In genomic region chr19:55305491-55305890, GRCh38 we compare ENCODE assay signal across 1 cellular context.
TF ChIP-seq lines count a peak whose summit lies in the region.

No MANE protein-coding gene starts in this region.

TF ChIP-seq in HepG2, 621 proteins besides CTCF, POLR2A, EP300 and RAD21:
- TF ChIP-seq ZNF740 (CRISPR knock-in tag; IDR thresholded peaks at IDR 0.05), result no peak
- TF ChIP-seq SALL1 (CRISPR knock-in tag; IDR thresholded peaks at IDR 0.05), result peak; percentile 17; the same call in 1 of the 2 replicates
- TF ChIP-seq NR2F2 (IDR thresholded peaks at IDR 0.05; ENCODE audit: borderline replicate concordance, low read depth), result no peak
- TF ChIP-seq ZNF207 (IDR thresholded peaks at IDR 0.05; ENCODE audit: borderline replicate concordance), result no peak
- TF ChIP-seq ZNF263 (CRISPR knock-in tag; IDR thresholded peaks at IDR 0.05), result no peak
- no peak for TF ChIP-seq ZNF577 (CRISPR knock-in tag; IDR thresholded peaks at IDR 0.05; ENCODE audit: borderline replicate concordance, low read depth)
- no peak for TF ChIP-seq CREB1 (IDR thresholded peaks at IDR 0.05)
- TF ChIP-seq CREB1 (CRISPR knock-in tag; IDR thresholded peaks at IDR 0.05), result peak; percentile 54; the same call in 1 of the 2 replicates
- TF ChIP-seq NR2C2 (CRISPR knock-in tag; IDR thresholded peaks at IDR 0.05; ENCODE audit: borderline replicate concordance), result peak; percentile 38; the same call in 1 of the 2 replicates
- TF ChIP-seq WIZ (CRISPR knock-in tag; IDR thresholded peaks at IDR 0.05), result no peak
- TF ChIP-seq ZNF335 (CRISPR knock-in tag; IDR thresholded peaks at IDR 0.05), result no peak
- no peak for TF ChIP-seq ZNF282 (IDR thresholded peaks at IDR 0.05; ENCODE audit: partially characterized antibody)
- TF ChIP-seq ZSCAN12 (CRISPR knock-in tag; IDR thresholded peaks at IDR 0.05), result no peak
- TF ChIP-seq ELF1 (CRISPR knock-in tag; IDR thresholded peaks at IDR 0.05), result peak; percentile 47; the same call in 1 of the 2 replicates
- TF ChIP-seq SUZ12 (IDR thresholded peaks at IDR 0.05; ENCODE audit: low read depth, low read length), result peak; percentile 94
- no peak for TF ChIP-seq FUBP1 (CRISPR knock-in tag; IDR thresholded peaks at IDR 0.05; ENCODE audit: borderline replicate concordance)
- no peak for TF ChIP-seq MBNL3 (CRISPR knock-in tag; conservative IDR thresholded peaks at IDR 0.05)
- TF ChIP-seq FOXK1 (CRISPR knock-in tag; IDR thresholded peaks at IDR 0.05; ENCODE audit: borderline replicate concordance, low read depth), result 0 out of 2 replicates have a peak, but pooled peaks have one; percentile 18
- TF ChIP-seq ZFY (CRISPR knock-in tag; IDR thresholded peaks at IDR 0.05), result peak; percentile 56
- TF ChIP-seq HMGXB3 (CRISPR knock-in tag; IDR thresholded peaks at IDR 0.05; ENCODE audit: borderline replicate concordance), result no peak
- TF ChIP-seq GABPA (IDR thresholded peaks at IDR 0.05; ENCODE audit: low read depth, low read length), result peak; percentile 51
- peak; percentile 86 for TF ChIP-seq GABPA (CRISPR knock-in tag; IDR thresholded peaks at IDR 0.05; ENCODE audit: low read depth)
- TF ChIP-seq ZFX (CRISPR knock-in tag; IDR thresholded peaks at IDR 0.05; ENCODE audit: low read depth), result peak; percentile 31; the same call in 1 of the 2 replicates
- no peak for TF ChIP-seq NFATC3 (CRISPR knock-in tag; IDR thresholded peaks at IDR 0.05)
- peak; percentile 37; the same call in 1 of the 2 replicates for TF ChIP-seq GMEB1 (CRISPR knock-in tag; IDR thresholded peaks at IDR 0.05; ENCODE audit: borderline replicate concordance)
- TF ChIP-seq HCFC1 (IDR thresholded peaks at IDR 0.05; ENCODE audit: low read depth, low read length), result peak; percentile 93
- 0 out of 2 replicates have a peak, but pooled peaks have one; percentile 13 for TF ChIP-seq FOSL2 (CRISPR knock-in tag; IDR thresholded peaks at IDR 0.05)
- no peak for TF ChIP-seq ZBTB7A (CRISPR knock-in tag; IDR thresholded peaks at IDR 0.05)
- no peak for TF ChIP-seq IRX3 (CRISPR knock-in tag; IDR thresholded peaks at IDR 0.05; ENCODE audit: borderline replicate concordance, low read depth)
- TF ChIP-seq IRF2 (CRISPR knock-in tag; IDR thresholded peaks at IDR 0.05), result 0 out of 2 replicates have a peak, but pooled peaks have one; percentile 37
- no peak for TF ChIP-seq NR0B2 (CRISPR knock-in tag; IDR thresholded peaks at IDR 0.05)
- TF ChIP-seq TBL1XR1 (IDR thresholded peaks at IDR 0.05; ENCODE audit: borderline replicate concordance, low read length, partially characterized antibody), result no peak
- TF ChIP-seq TCF7L2 (IDR thresholded peaks at IDR 0.05; ENCODE audit: low read depth, low read length), result no peak
- no peak for TF ChIP-seq KDM1A (CRISPR knock-in tag; IDR thresholded peaks at IDR 0.05)
- no peak for TF ChIP-seq ZNF510 (CRISPR knock-in tag; IDR thresholded peaks at IDR 0.05; ENCODE audit: low read depth)
- peak; percentile 99 for TF ChIP-seq THAP11 (CRISPR knock-in tag; IDR thresholded peaks at IDR 0.05)
- no peak for TF ChIP-seq POGZ (CRISPR knock-in tag; IDR thresholded peaks at IDR 0.05)
- no peak for TF ChIP-seq NCOA1 (CRISPR knock-in tag; IDR thresholded peaks at IDR 0.05)
- TF ChIP-seq CREM (IDR thresholded peaks at IDR 0.05), result peak; percentile 89
- TF ChIP-seq CREM (CRISPR knock-in tag; IDR thresholded peaks at IDR 0.05), result no peak
- peak; percentile 87 for TF ChIP-seq GABPB1 (CRISPR knock-in tag; IDR thresholded peaks at IDR 0.05)
- peak; percentile 97 for TF ChIP-seq ZNF143 (CRISPR knock-in tag; IDR thresholded peaks at IDR 0.05)
- peak; percentile 27; the same call in 1 of the 2 replicates for TF ChIP-seq ATF1 (CRISPR knock-in tag; IDR thresholded peaks at IDR 0.05)
- no peak for TF ChIP-seq HIVEP1 (CRISPR knock-in tag; IDR thresholded peaks at IDR 0.05)
- no peak for TF ChIP-seq PRDM4 (CRISPR knock-in tag; IDR thresholded peaks at IDR 0.05; ENCODE audit: borderline replicate concordance)
- 0 out of 4 replicates have a peak, but pooled peaks of 1 of the 2 experiments have one; percentile 24 for TF ChIP-seq KLF16 (CRISPR knock-in tag; IDR thresholded peaks at IDR 0.05)
